6 cellular contexts compared by ENCODE assay signal in the genomic region with DNA sequence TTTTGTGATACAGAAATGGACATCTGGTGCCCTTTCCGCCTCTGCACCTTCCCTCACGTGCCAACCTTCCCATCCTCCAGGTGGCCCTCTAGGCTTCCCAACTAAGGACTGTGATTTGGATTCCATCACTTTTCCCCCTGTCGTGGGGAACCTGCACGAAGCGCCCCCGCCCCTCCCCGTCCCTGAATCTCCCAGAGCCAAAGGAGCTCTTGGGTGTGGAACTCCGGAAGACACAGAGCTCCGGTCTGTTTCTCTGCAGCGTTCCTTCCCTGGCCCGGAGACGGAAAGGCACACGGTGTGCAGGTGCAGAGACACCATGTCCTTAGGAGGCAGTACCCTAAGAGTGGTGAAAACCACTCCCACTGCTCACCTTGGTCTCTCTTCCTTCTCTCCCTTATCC. TPM values are rescaled to one million over a fixed set of nuclear protein-coding genes. Genes with fewer than 3 reads are reported as not detected.
"Had no signal": no experiment of that assay in that cellular context is flagged by ENCODE, and none has a peak within 500 bp of the region (broad histone marks: within the 10 kb centered on the region; RNA-seq: fewer than 3 reads in every experiment).

No MANE protein-coding gene starts in this region.

RNA-seq across cellular contexts. Expression of a gene that starts 3.8 kb away (rescaled TPM):
- total RNA-seq: suprapubic skin, temporal lobe, thoracic aorta, transverse colon, urinary bladder, vagina had no signal
